8 cellular contexts compared by ENCODE assay signal in genomic region chr2:195656131-195656858, GRCh38. TPM values are rescaled to one million over a fixed set of nuclear protein-coding genes. Genes with fewer than 3 reads are reported as not detected.
DNase-seq lines count a peak whose midpoint lies in the region; ATAC-seq, FAIRE-seq and TF ChIP-seq lines count a peak whose summit lies in the region.

No MANE protein-coding gene starts in this region.

- TF ChIP-seq POLR2A in GM12892 (IDR thresholded peaks at IDR 0.05; ENCODE audit: low read depth, low read length): no peak

- no peaks in the 10 kb centered on the region for H3K36me3 ChIP-seq in CD4-positive, CD25-positive, alpha-beta regulatory T cell (ENCODE audit: control insufficient read depth, insufficient read depth, low read length)
- no peaks in the 10 kb centered on the region for H3K36me3 ChIP-seq in mesenchymal stem cell (ENCODE audit: control insufficient read depth in 1 of 2, insufficient read depth in 2 of 2, low read depth in 1 of 2, low read length in 2 of 2)

- H3K36me3 Mint-ChIP-seq in CD4-positive, CD25-positive, alpha-beta regulatory T cell: peaks cover 22% of the 10 kb centered on the region

- H3K4ac ChIP-seq in mesenchymal stem cell (ENCODE audit: low read depth in 1 of 2, low read length in 2 of 2): peak overlapping the region; percentile 27 to 41

- no peak overlapping the region for H4K91ac ChIP-seq in mesenchymal stem cell (ENCODE audit: low read length)

- 50% methylated on average over 20 of the region's 20 CpGs for WGBS in mesenchymal stem cell

- peak overlapping the region; percentile 100 for H3K27ac Mint-ChIP-seq in CD4-positive, CD25-positive, alpha-beta regulatory T cell

- in situ Hi-C loops in astrocyte of the cerebellum (cut with HindIII; ENCODE audit: low sequenced_read_pairs): no loop called here

- no peak overlapping the region for H3K14ac ChIP-seq in mesenchymal stem cell (ENCODE audit: low read length in 2 of 2)

- peak overlapping the region; percentile 86 for H2AK5ac ChIP-seq in mesenchymal stem cell (ENCODE audit: low read length, severe bottlenecking)

- no peak overlapping the region for H2BK120ac ChIP-seq in mesenchymal stem cell (ENCODE audit: low read depth, low read length)

- H3K9ac ChIP-seq in mesenchymal stem cell (ENCODE audit: low read length): peak overlapping the region; percentile 97

- no peaks in the 10 kb centered on the region for H3K79me1 ChIP-seq in mesenchymal stem cell (replicated peaks; ENCODE audit: low read length, poor library complexity, severe bottlenecking)

- peak overlapping the region; percentile 98 for H3K27ac ChIP-seq in CD4-positive, CD25-positive, alpha-beta regulatory T cell (ENCODE audit: insufficient read depth, low read length, poor library complexity, severe bottlenecking)
- H3K27ac ChIP-seq in mesenchymal stem cell (ENCODE audit: low read length, poor library complexity, severe bottlenecking): peak overlapping the region; percentile 89

- H3K4me1 Mint-ChIP-seq in CD4-positive, CD25-positive, alpha-beta regulatory T cell: peaks cover 9 to 24% (median 19%) of the 10 kb centered on the region in 4 donors

- no peak for TF ChIP-seq RAD21 in Ishikawa (IDR thresholded peaks at IDR 0.05; ENCODE audit: low read depth)

- no peak overlapping the region for H3K23ac ChIP-seq in mesenchymal stem cell (ENCODE audit: low read length in 2 of 2)

- no peak for DNase-seq in CD4-positive, CD25-positive, alpha-beta regulatory T cell
- DNase-seq in astrocyte of the cerebellum (ENCODE audit: low read depth): no peak
- no peak for DNase-seq in mesenchymal stem cell
- peak; percentile 10 for DNase-seq in urothelium cell line (ENCODE audit: low spot score)
- no peak for DNase-seq in GM12892 (ENCODE audit: insufficient read length)

- H3K4me2 ChIP-seq in mesenchymal stem cell (ENCODE audit: low read length, poor library complexity, severe bottlenecking): peak overlapping the region; percentile 60

- no peak overlapping the region for H3K18ac ChIP-seq in mesenchymal stem cell (ENCODE audit: low read depth in 1 of 2, low read length in 2 of 2)

- H2BK15ac ChIP-seq in mesenchymal stem cell (ENCODE audit: low read depth, poor library complexity, severe bottlenecking): no peak overlapping the region

- H3K4me3 ChIP-seq in CD4-positive, CD25-positive, alpha-beta regulatory T cell (ENCODE audit: low read depth, low read length): peak overlapping the region; percentile 84
- H3K4me3 ChIP-seq in astrocyte of the cerebellum (ENCODE audit: low read depth, low read length) (peak overlapping the region; percentile 90), mesenchymal stem cell (ENCODE audit: insufficient read depth in 1 of 2, low read depth in 1 of 2, low read length in 2 of 2) (peak overlapping the region in 1 of 2 experiments; percentile 86)

- H2BK5ac ChIP-seq in mesenchymal stem cell (ENCODE audit: low read depth, low read length, poor library complexity, severe bottlenecking): no peak overlapping the region

- H3K27me3 ChIP-seq in CD4-positive, CD25-positive, alpha-beta regulatory T cell (ENCODE audit: control insufficient read depth, insufficient read depth, low read length): no peaks in the 10 kb centered on the region
- no peaks in the 10 kb centered on the region for H3K27me3 ChIP-seq in mesenchymal stem cell (ENCODE audit: control insufficient read depth in 1 of 2, insufficient read depth in 1 of 2, low read length in 2 of 2)

- H2AFZ ChIP-seq in mesenchymal stem cell (ENCODE audit: low read depth, low read length): peak overlapping the region; percentile 39

- H3K4me3 Mint-ChIP-seq in CD4-positive, CD25-positive, alpha-beta regulatory T cell: peak overlapping the region; percentile 96 to 100 (median 98)

- peak; percentile 28 to 30 for ATAC-seq in CD4-positive, CD25-positive, alpha-beta regulatory T cell (ENCODE audit: low read depth in 2 of 2)
- ATAC-seq in HG02588 (IDR thresholded peaks at IDR 0.05; ENCODE audit: unreplicated experiment) (no peak), HG03469 (IDR thresholded peaks at IDR 0.05; ENCODE audit: unreplicated experiment) (no peak)

- peak overlapping the region; percentile 22 for H4K8ac ChIP-seq in mesenchymal stem cell (ENCODE audit: low read length)

- no peaks in the 10 kb centered on the region for H3K9me3 ChIP-seq in CD4-positive, CD25-positive, alpha-beta regulatory T cell (ENCODE audit: control insufficient read depth in 2 of 2, low read length in 2 of 2)
- H3K9me3 ChIP-seq in mesenchymal stem cell (ENCODE audit: control insufficient read depth, low read length): no peaks in the 10 kb centered on the region

- no peak for TF ChIP-seq CTCF in astrocyte of the cerebellum (IDR thresholded peaks at IDR 0.05; ENCODE audit: low read depth, low read length, missing control alignments)

- FAIRE-seq in urothelium cell line (lab: Jason Lieb, UNC): no peak
- no peak for FAIRE-seq in GM12892 (lab: Jason Lieb, UNC)

- H3K4me1 ChIP-seq in CD4-positive, CD25-positive, alpha-beta regulatory T cell (ENCODE audit: control insufficient read depth, insufficient read depth, low read length, poor library complexity, severe bottlenecking): peaks cover 30% of the 10 kb centered on the region
- H3K4me1 ChIP-seq in mesenchymal stem cell (ENCODE audit: control insufficient read depth, insufficient read depth, low read depth, low read length): peaks cover 1% of the 10 kb centered on the region

- H3K9me3 Mint-ChIP-seq in CD4-positive, CD25-positive, alpha-beta regulatory T cell: peaks cover 0 to 3% (median 0%) of the 10 kb centered on the region in 7 donors

- TF ChIP-seq EP300 in Ishikawa (IDR thresholded peaks at IDR 0.05; ENCODE audit: borderline replicate concordance): no peak

- H3K27me3 Mint-ChIP-seq in CD4-positive, CD25-positive, alpha-beta regulatory T cell: peaks cover 5% of the 10 kb centered on the region

- H2BK12ac ChIP-seq in mesenchymal stem cell (ENCODE audit: low read length in 2 of 2): peak overlapping the region in 1 of 2 experiments; percentile 42

TF ChIP-seq in Ishikawa, 13 proteins besides CTCF, POLR2A, EP300 and RAD21:
- TF ChIP-seq CREB1 (IDR thresholded peaks at IDR 0.05; ENCODE audit: low read depth): no peak
- TF ChIP-seq NFIC (IDR thresholded peaks at IDR 0.05): peak; percentile 60
TF ChIP-seq in Ishikawa: peak in this region for 1.

RNA-seq across cellular contexts. Expression of gene SLC39A10, which starts 0.7 kb away (rescaled TPM):
- 66.3 TPM for total RNA-seq in CD4-positive, CD25-positive, alpha-beta regulatory T cell
- 10 to 100 TPM in 3 of 4 donors, 1 to 10 TPM in 1; 9.2 to 16.3 (median 11.5) TPM for polyA plus RNA-seq in CD4-positive, CD25-positive, alpha-beta regulatory T cell
- 21.0 TPM for polyA plus RNA-seq in mesenchymal stem cell (2013, experiment 1 of 2)
- polyA plus RNA-seq in mesenchymal stem cell (2013, experiment 2 of 2): 20.8 TPM
- polyA plus RNA-seq in GM12892 (2012; ENCODE audit: missing spikeins): 3.5 TPM

Comparison
In these comparisons a context has a peak if more than half of its experiments do, and no peak if none do; other contexts are left out.
1. ATAC-seq: peak in CD4-positive, CD25-positive, alpha-beta regulatory T cell (2 of 2); none in HG02588 (single experiment) and HG03469 (single experiment).